In genomic region chr2:47903781-47904447, GRCh38 we compare ENCODE assay signal across 8 cellular contexts. TPM values are rescaled to one million over a fixed set of nuclear protein-coding genes. Genes with fewer than 3 reads are reported as not detected.
DNase-seq lines count a peak whose midpoint lies in the region; ATAC-seq, FAIRE-seq and TF ChIP-seq lines count a peak whose summit lies in the region.

No MANE protein-coding gene starts in this region.

- H3K4me1 ChIP-seq in CD8-positive, alpha-beta T cell (ENCODE audit: insufficient read depth, low read length): peaks cover 42% of the 10 kb centered on the region
- H3K4me1 ChIP-seq in NT2/D1 (ENCODE audit: insufficient read depth, insufficient read length) (no peaks in the 10 kb centered on the region), H1 (replicated peaks in 1 of 4; ENCODE audit: control insufficient read depth in 3 of 4, insufficient read depth in 4 of 4, low read length in 3 of 4) (peaks cover 0 to 3% (median 0%) of the 10 kb centered on the region in 4 experiments; a peak in 1 of 7 replicates), neural progenitor cell (peaks cover 17% of the 10 kb centered on the region)

- FAIRE-seq in H1 (lab: Jason Lieb, UNC): no peak

- H3K36me3 ChIP-seq in CD8-positive, alpha-beta T cell (ENCODE audit: insufficient read depth, low read length): no peaks in the 10 kb centered on the region
- H3K36me3 ChIP-seq in NT2/D1 (ENCODE audit: insufficient read depth, insufficient read length, low read length) (no peaks in the 10 kb centered on the region), H1 (ENCODE audit: control insufficient read depth in 2 of 4, insufficient read depth in 4 of 4, low read length in 3 of 4) (no peaks in the 10 kb centered on the region), neural progenitor cell (no peaks in the 10 kb centered on the region)

- peak overlapping the region; percentile 85 for H3K4me3 ChIP-seq in CD8-positive, alpha-beta T cell (ENCODE audit: low read depth, low read length)
- H3K4me3 ChIP-seq in NT2/D1 (ENCODE audit: insufficient read length, low read depth): peak overlapping the region; percentile 75
- H3K4me3 ChIP-seq in H1 (ENCODE audit: extremely low read depth in 1 of 4, insufficient read depth in 2 of 4, low read depth in 3 of 4, low read length in 4 of 4): peak overlapping the region; percentile 48 to 99 (median 86)
- H3K4me3 ChIP-seq in neural progenitor cell: peak overlapping the region; percentile 96

- H3K27me3 Mint-ChIP-seq in CD8-positive, alpha-beta T cell (ENCODE audit: low read depth): no peaks in the 10 kb centered on the region
- peaks cover 5% of the 10 kb centered on the region for H3K27me3 Mint-ChIP-seq in neural progenitor cell (ENCODE audit: insufficient read depth, low read depth)

- no peak overlapping the region for H2BK12ac ChIP-seq in H1 (ENCODE audit: low read depth, low read length)

- H3K9ac ChIP-seq in NT2/D1 (ENCODE audit: insufficient read length, low read depth): peak overlapping the region; percentile 90
- H3K9ac ChIP-seq in H1 (replicated peaks in 1 of 4; ENCODE audit: extremely low read depth in 1 of 4, low read depth in 3 of 4, low read length in 3 of 4): peak overlapping the region; percentile 49 to 93 (median 81)
- peak overlapping the region; percentile 93 for H3K9ac ChIP-seq in neural progenitor cell

- H3K36me3 Mint-ChIP-seq in CD8-positive, alpha-beta T cell: peaks cover 13% of the 10 kb centered on the region
- peaks cover 12% of the 10 kb centered on the region for H3K36me3 Mint-ChIP-seq in neural progenitor cell

- peak overlapping the region; percentile 76 to 87 for H3K4me2 ChIP-seq in H1 (ENCODE audit: insufficient read depth in 1 of 2, low read depth in 2 of 2, low read length in 2 of 2)
- peak overlapping the region; percentile 84 for H3K4me2 ChIP-seq in neural progenitor cell

- no peak overlapping the region for H3K18ac ChIP-seq in H1 (ENCODE audit: extremely low read depth, low read length)

- H3K79me2 ChIP-seq in H1 (ENCODE audit: control insufficient read depth in 1 of 2, insufficient read depth in 2 of 2, low read length in 2 of 2): peaks cover 34 to 61% of the 10 kb centered on the region in 2 experiments
- peaks cover 75% of the 10 kb centered on the region for H3K79me2 ChIP-seq in neural progenitor cell (ENCODE audit: low read depth)

- H3K56ac ChIP-seq in H1 (replicated peaks; ENCODE audit: insufficient read length, low read depth, low read length): peak overlapping the region; percentile 77

- TF ChIP-seq RAD21 in H1 (IDR thresholded peaks at IDR 0.05 in 1 of 2, conservative IDR thresholded peaks at IDR 0.05 in 1 of 2; ENCODE audit: low read depth in 2 of 2, low read length in 2 of 2): no peak

- H3K27me3 ChIP-seq in CD8-positive, alpha-beta T cell (ENCODE audit: insufficient read depth, low read length): no peaks in the 10 kb centered on the region
- H3K27me3 ChIP-seq in NT2/D1 (ENCODE audit: insufficient read depth, insufficient read length) (no peaks in the 10 kb centered on the region), H1 (replicated peaks in 1 of 4; ENCODE audit: control insufficient read depth in 3 of 4, extremely low read depth in 1 of 4, insufficient read depth in 3 of 4, low read length in 3 of 4) (no peaks in the 10 kb centered on the region), neural progenitor cell (no peaks in the 10 kb centered on the region)

- intact Hi-C loops in CD8-positive, alpha-beta T cell (cut with DNase I, micrococcal nuclease): loop anchor here (2.0 to 10.0 kb wide), 2 partner anchors 15 to 1199 kb away; no protein-coding TSS in a partner anchor

- TF ChIP-seq POLR2A in H1 (IDR thresholded peaks at IDR 0.05; ENCODE audit: control extremely low read depth in 1 of 2, low read depth in 2 of 2, low read length in 2 of 2): no peak

- peaks cover 52% of the 10 kb centered on the region for H3K4me1 Mint-ChIP-seq in CD8-positive, alpha-beta T cell (ENCODE audit: low read depth)
- H3K4me1 Mint-ChIP-seq in neural progenitor cell: peaks cover 21% of the 10 kb centered on the region

- H3K4me3 Mint-ChIP-seq in CD8-positive, alpha-beta T cell: peak overlapping the region; percentile 98
- H3K4me3 Mint-ChIP-seq in neural progenitor cell: peak overlapping the region; percentile 100

- H2BK20ac ChIP-seq in H1 (ENCODE audit: low read length): no peak overlapping the region

- peak overlapping the region; percentile 82; the same call in 1 of the 2 replicates for H2BK5ac ChIP-seq in H1 (ENCODE audit: low read depth, low read length)

- no peak overlapping the region for H2AFZ ChIP-seq in H1 (ENCODE audit: low read length)
- no peak overlapping the region for H2AFZ ChIP-seq in neural progenitor cell (replicated peaks)

- H3K9me3 ChIP-seq in CD8-positive, alpha-beta T cell (ENCODE audit: low read length): no peaks in the 10 kb centered on the region
- H3K9me3 ChIP-seq in NT2/D1 (ENCODE audit: insufficient read depth, low read length) (no peaks in the 10 kb centered on the region), H1 (ENCODE audit: insufficient read depth in 2 of 2, low read depth in 1 of 2, low read length in 1 of 2) (no peaks in the 10 kb centered on the region), neural progenitor cell (ENCODE audit: low read depth) (no peaks in the 10 kb centered on the region)

- peak overlapping the region; percentile 98 for H3K27ac Mint-ChIP-seq in CD8-positive, alpha-beta T cell
- peak overlapping the region; percentile 99 for H3K27ac Mint-ChIP-seq in neural progenitor cell

- H3K79me1 ChIP-seq in H1 (ENCODE audit: low read depth, low read length): peaks cover 3% of the 10 kb centered on the region

- H2BK120ac ChIP-seq in H1 (replicated peaks; ENCODE audit: low read depth, low read length): peak overlapping the region; percentile 14

- no peak overlapping the region for H2AK5ac ChIP-seq in H1 (ENCODE audit: low read depth, low read length)

- H3K27ac ChIP-seq in CD8-positive, alpha-beta T cell (ENCODE audit: low read depth, low read length): peak overlapping the region; percentile 80
- H3K27ac ChIP-seq in H1 (ENCODE audit: low read depth, low read length) (0 out of 2 replicates have a peak overlapping the region, but pooled peaks have one; percentile 65), neural progenitor cell (no peak overlapping the region)

- no peak overlapping the region for H3K23ac ChIP-seq in H1 (ENCODE audit: insufficient read length)

- no peak overlapping the region for H3K4ac ChIP-seq in H1 (replicated peaks; ENCODE audit: insufficient read length, low read depth, low read length)

- H3K23me2 ChIP-seq in H1 (ENCODE audit: low read depth, low read length): peaks cover 6% of the 10 kb centered on the region; the same call in 1 of the 2 replicates

- no peak overlapping the region for H2BK15ac ChIP-seq in H1 (ENCODE audit: low read length)

- H3K14ac ChIP-seq in H1 (ENCODE audit: insufficient read length): no peak overlapping the region

- TF ChIP-seq EP300 in H1 (IDR thresholded peaks at IDR 0.05; ENCODE audit: borderline replicate concordance in 1 of 2, low read depth in 2 of 2, low read length in 2 of 2): no peak

- ATAC-seq in CD8-positive, alpha-beta T cell: no peak
- ATAC-seq in GM18517 (IDR thresholded peaks at IDR 0.05; ENCODE audit: unreplicated experiment) (no peak), GM19452 (IDR thresholded peaks at IDR 0.05; ENCODE audit: unreplicated experiment) (no peak)

- POLR2A ChIA-PET in CD8-positive, alpha-beta T cell (lab: Charles Lee): interaction anchor here (1.2 kb wide), 1 partner anchor 13 kb away, joined by 3 read pairs; no protein-coding TSS in a partner anchor
- POLR2A ChIA-PET in H1 (lab: Charles Lee; ENCODE audit: partially characterized antibody): interaction anchor here (1.1 kb wide), 1 partner anchor 203 kb away, joined by 3 read pairs; no protein-coding TSS in a partner anchor

- no peak overlapping the region for H4K5ac ChIP-seq in H1 (ENCODE audit: insufficient read length, low read depth, low read length)

- no peak for TF ChIP-seq CTCF in CD8-positive, alpha-beta T cell (IDR thresholded peaks at IDR 0.05)
- TF ChIP-seq CTCF in H1 (IDR thresholded peaks at IDR 0.05; ENCODE audit: control extremely low read depth in 1 of 3, insufficient read depth in 1 of 3, low read depth in 1 of 3, low read length in 3 of 3): no peak
- no peak for TF ChIP-seq CTCF in neural progenitor cell (IDR thresholded peaks at IDR 0.05)

- H3F3A ChIP-seq in neural progenitor cell (ENCODE audit: low read depth): peaks cover 37% of the 10 kb centered on the region

- 16% methylated on average over 9 of the region's 9 CpGs; no CpG with 5 or more reads in 1 of the 2 experiments for WGBS in H1 (ENCODE audit: extremely low coverage in 1 of 2, insufficient coverage in 1 of 2, insufficient read length in 1 of 2, insufficient replicate concordance in 2 of 2, low coverage in 1 of 2, low lambda C conversion rate in 2 of 2, missing lambda C conversion rate in 1 of 2), 2 experiments

- H3K9me3 Mint-ChIP-seq in CD8-positive, alpha-beta T cell: no peaks in the 10 kb centered on the region
- H3K9me3 Mint-ChIP-seq in neural progenitor cell: peaks cover 2% of the 10 kb centered on the region

- DNase-seq in CD8-positive, alpha-beta T cell: no peak
- no peak for DNase-seq in NT2/D1 (ENCODE audit: low read depth, low spot score)
- DNase-seq in H1 (ENCODE audit: low read depth in 1 of 2, low spot score in 2 of 2): no peak
- DNase-seq in neural progenitor cell (ENCODE audit: low spot score): no peak
- no peak for DNase-seq in middle frontal gyrus (ENCODE audit: extremely low spot score, low spot score)
- no peak for DNase-seq in NCI-H1417 treated with DMSO at 0.1 percent for 48 hours (lab: John Stamatoyannopoulos, UW)

- H4K91ac ChIP-seq in H1 (replicated peaks; ENCODE audit: insufficient read length, low read length): peak overlapping the region; percentile 40

- peaks cover 6 to 8% of the 10 kb centered on the region in 2 experiments for H4K20me1 ChIP-seq in H1 (replicated peaks in 1 of 2; ENCODE audit: control insufficient read depth in 1 of 2, insufficient read depth in 2 of 2, low read length in 2 of 2)
- H4K20me1 ChIP-seq in neural progenitor cell (ENCODE audit: low read depth): peaks cover 54% of the 10 kb centered on the region

- no peak overlapping the region for H4K8ac ChIP-seq in H1 (ENCODE audit: extremely low read depth, insufficient read depth, low read length)

- CTCF ChIA-PET in CD8-positive, alpha-beta T cell (lab: Charles Lee): interaction anchor here (1.5 kb wide), 1 partner anchor 44 kb away, joined by 3 read pairs; no protein-coding TSS in a partner anchor
- CTCF ChIA-PET in H1 (lab: Charles Lee; ENCODE audit: partially characterized antibody): interaction anchor here (0.6 to 2.3 kb wide), 2 partner anchors 42 to 203 kb away, joined by 3 to 6 read pairs; no protein-coding TSS in a partner anchor

RNA-seq across cellular contexts. Expression of gene FBXO11, which starts 2.4 kb away (rescaled TPM):
- total RNA-seq in CD8-positive, alpha-beta T cell: 100 to 1,000 TPM; 144 to 146 TPM
- total RNA-seq in H1 (2021; fragmentation: NEBNext Ultra II Directional; extraction: Animal tissue kit (Norgen Biotek cat#: 25700)): 54.6 and 57.3 TPM in 2 replicates
- polyA plus RNA-seq in H1 (2011; rRNA removed): 15.6 and 21.7 TPM in 2 replicates
- polyA plus RNA-seq in H1 (2011; cell fraction: cytosol; rRNA removed): 20.3 TPM
- 36.0 TPM for polyA plus RNA-seq in H1 (2011; cell fraction: nucleus; rRNA removed)
- polyA plus RNA-seq in H1 (2012, experiment 1 of 2): 16.6 to 35.1 TPM (median 21.7 TPM) in 4 replicates
- polyA plus RNA-seq in H1 (2012, experiment 2 of 2): 3.5 TPM
- polyA plus RNA-seq in H1 (2013, experiment 1 of 2): 25.6 TPM
- polyA plus RNA-seq in H1 (2013, experiment 2 of 2): 24.5 TPM
- 48.5 and 85.1 TPM in 2 replicates for polyA minus RNA-seq in H1 (2011; rRNA and poly(A)+ RNA removed)
- 28.0 TPM for polyA minus RNA-seq in H1 (2011; cell fraction: cytosol; rRNA and poly(A)+ RNA removed)
- polyA minus RNA-seq in H1 (2011; cell fraction: nucleus; rRNA and poly(A)+ RNA removed): 48.1 TPM
- total RNA-seq in neural progenitor cell (ENCODE audit: low replicate concordance): 49.5 and 71.3 TPM in 2 replicates
